ENCODE assay signal across 8 cellular contexts in the genomic region with DNA sequence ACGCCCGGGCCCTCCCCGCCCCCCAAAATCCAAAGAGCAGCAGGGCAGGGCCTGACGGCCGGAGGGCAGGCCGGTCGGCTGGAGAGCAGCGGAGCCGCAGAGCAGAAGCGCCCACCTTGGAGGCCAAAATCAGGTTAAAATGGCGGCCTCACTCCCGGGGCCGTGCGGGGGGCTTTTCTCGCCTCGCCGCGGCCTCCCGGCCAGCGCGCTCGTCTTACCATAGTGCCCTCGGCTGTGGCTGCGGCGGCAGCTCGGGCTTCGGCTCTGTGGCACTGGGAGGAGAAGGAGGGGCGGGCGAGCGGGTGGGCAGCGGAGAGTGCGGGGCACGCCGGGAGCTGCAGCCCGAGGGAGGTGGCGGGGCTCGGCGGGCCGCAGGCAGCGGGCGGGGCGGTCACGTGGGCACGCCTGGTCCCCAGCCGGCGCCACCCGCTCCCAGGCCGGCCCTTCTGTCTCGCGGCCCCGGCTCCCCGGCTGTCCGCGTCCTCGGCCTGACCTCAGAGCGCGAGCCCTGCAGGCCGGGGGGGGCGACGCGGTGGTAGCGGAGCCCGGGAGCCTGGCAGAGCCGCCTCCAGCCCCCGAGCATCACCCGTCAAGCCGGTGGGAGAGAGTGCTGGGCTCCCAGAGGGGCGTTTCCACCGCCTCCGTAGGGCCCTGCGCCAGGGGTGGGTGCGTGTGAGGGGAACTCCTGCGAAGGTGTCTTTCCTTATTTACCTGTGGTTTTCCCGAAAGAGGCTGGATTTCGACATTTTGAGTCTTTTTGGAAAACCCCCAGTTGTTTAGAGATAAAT. TPM values are rescaled to one million over a fixed set of nuclear protein-coding genes. Genes with fewer than 3 reads are reported as not detected.
DNase-seq lines count a peak whose midpoint lies in the region; ATAC-seq lines count a peak whose summit lies in the region.

A gene (minus strand): TSS at position 274 of the 788 bp plus-strand sequence. CDS start 53 bp downstream, at position 221.

- peaks cover 18% of the 10 kb centered on the region for H3K36me3 Mint-ChIP-seq in activated CD4-positive, alpha-beta T cell treated with anti-CD3 and anti-CD28 coated beads, Interleukin-2, amount 10 ng/mL, durations not matched to agents 24 days and 14 days (ENCODE audit: low read depth)

- peaks cover 21% of the 10 kb centered on the region for H3K4me1 Mint-ChIP-seq in activated CD4-positive, alpha-beta T cell treated with anti-CD3 and anti-CD28 coated beads, Interleukin-2, amount 10 ng/mL, durations not matched to agents 24 days and 14 days

- peak; percentile 85 for ATAC-seq in GM19043 (IDR thresholded peaks at IDR 0.05; ENCODE audit: low read depth, unreplicated experiment)
- ATAC-seq in HG03342 (IDR thresholded peaks at IDR 0.05; ENCODE audit: unreplicated experiment): peak; percentile 85
- peak; percentile 97 for ATAC-seq in left lobe of liver

- H3K27me3 Mint-ChIP-seq in activated CD4-positive, alpha-beta T cell treated with anti-CD3 and anti-CD28 coated beads, Interleukin-2, amount 10 ng/mL, durations not matched to agents 24 days and 14 days: peaks cover 10% of the 10 kb centered on the region

- intact Hi-C loops in activated CD4-positive, alpha-beta T cell treated with anti-CD3 and anti-CD28 coated beads, Interleukin-2, amount 10 ng/mL, durations not matched to agents 24 days and 14 days (cut with micrococcal nuclease): loop anchor here (1.0 to 10.0 kb wide), 3 partner anchors 85 to 700 kb away; no protein-coding TSS in a partner anchor

- peak within 1 kb of the TSS; percentile 86 for H3K27ac Mint-ChIP-seq in activated CD4-positive, alpha-beta T cell treated with anti-CD3 and anti-CD28 coated beads, Interleukin-2, amount 10 ng/mL, durations not matched to agents 24 days and 14 days

- peak within 1 kb of the TSS; percentile 87 for H3K4me3 Mint-ChIP-seq in activated CD4-positive, alpha-beta T cell treated with anti-CD3 and anti-CD28 coated beads, Interleukin-2, amount 10 ng/mL, durations not matched to agents 24 days and 14 days

- DNase-seq in Ammon's horn (ENCODE audit: low spot score) (peak; percentile 96), NCI-H460 (ENCODE audit: extremely low read depth, low read depth) (peak; percentile 37), cortex of kidney (lab: John Stamatoyannopoulos, UW) (peak; percentile 44), left lobe of liver (ENCODE audit: low spot score) (peak; percentile 89)
- DNase-seq in activated CD4-positive, alpha-beta T cell treated with anti-CD3 and anti-CD28 coated beads, Interleukin-2, amount 10 ng/mL, durations not matched to agents 24 days and 14 days: peak; percentile 88
- peak; percentile 67 to 75 for DNase-seq in stimulated activated CD4-positive, alpha-beta T cell treated with anti-CD3 and anti-CD28 coated beads, Interleukin-2, amount 100 ng/mL, for 24 hours

- no peaks in the 10 kb centered on the region for H3K9me3 Mint-ChIP-seq in activated CD4-positive, alpha-beta T cell treated with anti-CD3 and anti-CD28 coated beads, Interleukin-2, amount 10 ng/mL, durations not matched to agents 24 days and 14 days

RNA-seq across cellular contexts. Expression of the gene that starts here (rescaled TPM):
- 43.4 and 48.8 TPM in 2 replicates for total RNA-seq in NCI-H460 (2014; rRNA removed; shearing (Covaris generic))
- polyA plus RNA-seq in NCI-H460 (2014; cell fraction: nucleus; rRNA removed): 21.2 and 37.7 TPM in 2 replicates
- total RNA-seq in activated CD4-positive, alpha-beta T cell treated with anti-CD3 and anti-CD28 coated beads, Interleukin-2, amount 10 ng/mL, durations not matched to agents 24 days and 14 days: 4.9 and 6.0 TPM in 2 replicates
- 67.4 TPM for total RNA-seq in left lobe of liver

Comparison
In these comparisons a context has a peak if more than half of its experiments do, and no peak if none do; other contexts are left out.
1. Peak in every context shown above with its lines: DNase-seq and ATAC-seq.
2. DNase-seq: peak in every context shown above with its lines; median percentile 96 in Ammon's horn; 89 in left lobe of liver; 88 in activated CD4-positive, alpha-beta T cell treated with anti-CD3 and anti-CD28 coated beads, Interleukin-2, amount 10 ng/mL, durations not matched to agents 24 days and 14 days; 71 in stimulated activated CD4-positive, alpha-beta T cell treated with anti-CD3 and anti-CD28 coated beads, Interleukin-2, amount 100 ng/mL, for 24 hours; 44 in cortex of kidney; 37 in NCI-H460.